In the genomic region with DNA sequence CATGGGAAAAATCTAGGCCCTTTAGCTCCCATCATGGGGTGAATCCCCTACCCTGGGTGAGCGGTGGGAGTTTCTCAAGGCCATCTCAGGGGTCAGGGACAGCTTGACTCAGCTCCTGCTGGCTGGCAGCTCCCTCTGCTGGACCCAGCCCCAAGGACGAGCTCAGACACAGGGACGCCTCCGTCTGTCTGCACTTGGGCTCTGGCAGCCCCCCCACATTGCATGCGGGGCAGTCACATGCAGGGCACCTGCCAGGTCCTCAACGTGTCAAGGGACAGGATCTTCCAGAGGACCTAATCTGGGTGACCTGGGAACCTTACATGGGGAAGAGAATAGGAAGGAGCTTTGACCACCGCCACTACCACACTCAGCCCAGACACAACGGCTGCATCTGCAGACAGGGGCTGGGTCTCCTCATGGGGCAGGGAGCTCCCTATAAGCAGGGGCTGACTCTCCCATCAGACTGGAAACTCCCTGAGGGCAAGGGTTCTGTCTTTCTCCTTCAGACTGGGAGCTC, we compare ENCODE assay signal across 9 cellular contexts.
A peak's percentile ranks its signal among the peaks of the same experiment; 100 is the strongest.
DNase-seq lines count a peak whose midpoint lies in the region; ATAC-seq, FAIRE-seq and TF ChIP-seq lines count a peak whose summit lies in the region.
"Had no signal": no experiment of that assay in that cellular context is flagged by ENCODE, and none has a peak within 500 bp of the region (broad histone marks: within the 10 kb centered on the region; RNA-seq: fewer than 3 reads in every experiment).

No MANE protein-coding gene starts in this region.

- no peak for TF ChIP-seq POLR2A in heart left ventricle (IDR thresholded peaks at IDR 0.05)

- H3K27ac ChIP-seq in WERI-Rb-1 (no peak overlapping the region), heart left ventricle (peak overlapping the region in 11 of 12 donors; percentile 50 to 98 (median 91)), pancreas (no peak overlapping the region)

- H3K36me3 Mint-ChIP-seq in immature natural killer cell, result peaks cover 0 to 5% (median 0%) of the 10 kb centered on the region in 3 donors

- peaks cover 0 to 12% (median 10%) of the 10 kb centered on the region in 3 donors for H3K27me3 Mint-ChIP-seq in immature natural killer cell (ENCODE audit: low read depth in 3 of 3)

- H3K27me3 ChIP-seq in WERI-Rb-1 (ENCODE audit: insufficient read depth, low read depth, severe bottlenecking), result no peaks in the 10 kb centered on the region
- H3K27me3 ChIP-seq in heart left ventricle, result peaks cover 0 to 7% (median 0%) of the 10 kb centered on the region in 9 donors
- no peaks in the 10 kb centered on the region for H3K27me3 ChIP-seq in pancreas

- peak; percentile 97 for TF ChIP-seq CTCF in WERI-Rb-1 (IDR thresholded peaks at IDR 0.05; ENCODE audit: low read depth, low read length)
- TF ChIP-seq CTCF in heart left ventricle (IDR thresholded peaks at IDR 0.05), result peak in 11 of 12 donors; percentile 15 to 56 (median 29)
- no peak for TF ChIP-seq CTCF in pancreas (IDR thresholded peaks at IDR 0.05)

- DNase-seq in ELR (ENCODE audit: low read depth) (peak; percentile 22), WERI-Rb-1 (peak; percentile 87), heart left ventricle (peak in 4 of 5 donors; percentile 53 to 79 (median 62)), pancreas (peak in 2 of 6 donors; percentile 18 to 57), immature natural killer cell (no peak), GDM1 (lab: John Stamatoyannopoulos, UW) (no peak)
- no peak for DNase-seq in stimulated activated CD4-positive, alpha-beta T cell treated with anti-CD3 and anti-CD28 coated beads, Interleukin-4, amount 100 ng/mL, for 24 hours
- DNase-seq: stimulated activated naive CD4-positive, alpha-beta T cell had no signal

- ATAC-seq in heart left ventricle (peak; percentile 43 to 71 (median 58)), pancreas (peak in 3 of 4 donors; percentile 46 to 55 (median 47)), GM18517 (IDR thresholded peaks at IDR 0.05; ENCODE audit: unreplicated experiment) (no peak)

- intact Hi-C loops in heart left ventricle (cut with DNase I), result loop anchor here in 9 of 10 donors (1.0 to 10.0 kb wide), 18 partner anchors 38 to 289 kb away; partner anchors contain the start of gene VEGFA (in 5 of the 9)
- intact Hi-C loops in pancreas (cut with DNase I), result loop anchor here in 2 of 3 donors (5.0 to 10.0 kb wide), 3 partner anchors 97 to 189 kb away; no protein-coding TSS in a partner anchor

- H3K4me3 Mint-ChIP-seq in immature natural killer cell, result no peak overlapping the region

- no peak for FAIRE-seq in pancreas (lab: Jason Lieb, UNC)

- H3K36me3 ChIP-seq in WERI-Rb-1, result no peaks in the 10 kb centered on the region
- H3K36me3 ChIP-seq in heart left ventricle, result no peaks in the 10 kb centered on the region
- no peaks in the 10 kb centered on the region for H3K36me3 ChIP-seq in pancreas

- no peak overlapping the region for H3K27ac Mint-ChIP-seq in immature natural killer cell

- H3K9me3 ChIP-seq in WERI-Rb-1 (ENCODE audit: severe bottlenecking), result peaks cover 12% of the 10 kb centered on the region
- peaks cover 0 to 10% (median 0%) of the 10 kb centered on the region in 12 donors for H3K9me3 ChIP-seq in heart left ventricle
- H3K9me3 ChIP-seq in pancreas, result no peaks in the 10 kb centered on the region

- no peak overlapping the region for H3K4me3 ChIP-seq in WERI-Rb-1 (ENCODE audit: low read depth, low read length)
- H3K4me3 ChIP-seq in heart left ventricle, result no peak overlapping the region
- H3K4me3 ChIP-seq in pancreas, result no peak overlapping the region

- H3K4me1 Mint-ChIP-seq in immature natural killer cell, result no peaks in the 10 kb centered on the region

- H3K4me1 ChIP-seq in heart left ventricle (peaks cover 0 to 28% (median 3%) of the 10 kb centered on the region in 12 donors), pancreas (no peaks in the 10 kb centered on the region)

- H3K9me3 Mint-ChIP-seq in immature natural killer cell, result peaks cover 0 to 5% (median 0%) of the 10 kb centered on the region in 6 donors

- WGBS in heart left ventricle, 4 donors, result 23 to 36% (median 31%) methylated on average over 8 of the region's 8 CpGs; no CpG with 5 or more reads in 1 of the 4 donors
- 34 to 37% methylated on average over 8 of the region's 8 CpGs for WGBS in pancreas, 2 donors

Comparison
In these comparisons a context has a peak if more than half of its experiments do, and no peak if none do; other contexts are left out.
1. DNase-seq: peak in ELR (single experiment), WERI-Rb-1 (single experiment) and heart left ventricle (4 of 5); none in stimulated activated CD4-positive, alpha-beta T cell treated with anti-CD3 and anti-CD28 coated beads, Interleukin-4, amount 100 ng/mL, for 24 hours (single experiment), immature natural killer cell (0 of 3) and GDM1 (single experiment).
2. H3K27ac ChIP-seq: peak in heart left ventricle (11 of 12); none in WERI-Rb-1 (single experiment) and pancreas (0 of 4).
3. CTCF ChIP-seq: peak in WERI-Rb-1 (single experiment) and heart left ventricle (11 of 12); none in pancreas (0 of 4).